In genomic region chr16:14911954-14912353, GRCh38 we compare ENCODE assay signal across 8 cellular contexts. TPM values are rescaled to one million over a fixed set of nuclear protein-coding genes. Genes with fewer than 3 reads are reported as not detected.
DNase-seq lines count a peak whose midpoint lies in the region; ATAC-seq, FAIRE-seq and TF ChIP-seq lines count a peak whose summit lies in the region.
"Not testable (repeated sequence)": the region's sequence is repeated elsewhere in the genome, so short reads cannot be mapped to it uniquely, and the experiment has no call there.

No MANE protein-coding gene starts in this region.

- H3K4me1 ChIP-seq in GM23248 (ENCODE audit: insufficient read depth); K562 (replicated peaks in 1 of 2; ENCODE audit: control insufficient read depth in 2 of 2, insufficient read depth in 2 of 2, low read length in 2 of 2); naive thymus-derived CD4-positive, alpha-beta T cell (ENCODE audit: control insufficient read depth in 2 of 2, insufficient read depth in 2 of 2, low read length in 2 of 2); upper lobe of right lung: not testable (repeated sequence)

- peak overlapping the region; percentile 72 for H3K27ac ChIP-seq in GM23248
- H3K27ac ChIP-seq in K562 (ENCODE audit: extremely low read depth, low read depth, low read length); naive thymus-derived CD4-positive, alpha-beta T cell (ENCODE audit: low read depth, low read length): not testable (repeated sequence)
- peak overlapping the region; percentile 78 for H3K27ac ChIP-seq in upper lobe of right lung

- H4K20me1 ChIP-seq in GM23248 (ENCODE audit: insufficient read depth); K562 (replicated peaks; ENCODE audit: control insufficient read depth, insufficient read depth, low read length): not testable (repeated sequence)

- H3K27me3 Mint-ChIP-seq in T-cell; naive thymus-derived CD4-positive, alpha-beta T cell: not testable (repeated sequence)

- not testable (repeated sequence) for H2AFZ ChIP-seq in GM23248; K562 (ENCODE audit: low read depth, low read length)

- TF ChIP-seq RAD21 in K562 (CRISPR knock-in tag; conservative IDR thresholded peaks at IDR 0.05 in 1 of 2, IDR thresholded peaks at IDR 0.05 in 1 of 2): not testable (repeated sequence)

- peak overlapping the region; percentile 85 for H3K9ac ChIP-seq in GM23248
- not testable (repeated sequence) for H3K9ac ChIP-seq in K562 (ENCODE audit: insufficient read depth in 1 of 2, low read depth in 2 of 2, low read length in 2 of 2)

- not testable (repeated sequence) for DNase-seq in GM23248; K562 (ENCODE audit: extremely low read depth in 1 of 4, low spot score in 3 of 4)
- DNase-seq in T-cell: peak in 32 of 34 experiments; percentile 14 to 62 (median 40)
- peak; percentile 27 for DNase-seq in activated T-cell treated with anti-CD3 and anti-CD28 coated beads for 24 hours (ENCODE audit: low read depth)
- DNase-seq in Right ventricle myocardium inferior (ENCODE audit: missing footprints): peak; percentile 86
- peak; percentile 19 to 65 (median 51) for DNase-seq in naive thymus-derived CD4-positive, alpha-beta T cell
- DNase-seq in stimulated activated CD4-positive, alpha-beta T cell treated with anti-CD3 and anti-CD28 coated beads, Interleukin-2, amount 100 ng/mL, for 48 hours: peak; percentile 35 to 37
- DNase-seq in upper lobe of right lung: peak; percentile 87

- TF ChIP-seq EP300 in K562 (IDR thresholded peaks at IDR 0.05; ENCODE audit: low read length): not testable (repeated sequence)

- not testable (repeated sequence) for H3F3A ChIP-seq in GM23248 (ENCODE audit: insufficient read depth)

- H3K9me3 Mint-ChIP-seq in T-cell; naive thymus-derived CD4-positive, alpha-beta T cell: not testable (repeated sequence)

- peak overlapping the region; percentile 49 to 66 (median 53) for H3K4me3 Mint-ChIP-seq in T-cell
- H3K4me3 Mint-ChIP-seq in naive thymus-derived CD4-positive, alpha-beta T cell: peak overlapping the region in 6 of 10 donors; percentile 62 to 85 (median 73)

- H3K27ac Mint-ChIP-seq in T-cell; naive thymus-derived CD4-positive, alpha-beta T cell: not testable (repeated sequence)

- POLR2A ChIA-PET in T-cell (lab: Charles Lee); K562 (lab: Yijun Ruan, JAX); naive thymus-derived CD4-positive, alpha-beta T cell (lab: Charles Lee): not testable (repeated sequence)

- not testable (repeated sequence) for H3K36me3 Mint-ChIP-seq in T-cell; naive thymus-derived CD4-positive, alpha-beta T cell

- CTCF ChIA-PET in T-cell (lab: Charles Lee); K562 (lab: Yijun Ruan, JAX; ENCODE audit: low intra/inter-chr PET ratio); naive thymus-derived CD4-positive, alpha-beta T cell (lab: Charles Lee): not testable (repeated sequence)

- peak overlapping the region; percentile 45 for H3K4me2 ChIP-seq in GM23248 (ENCODE audit: unreplicated experiment)
- not testable (repeated sequence) for H3K4me2 ChIP-seq in K562 (ENCODE audit: insufficient read depth, low read length)

- intact Hi-C loops in K562 (cut with micrococcal nuclease); Right ventricle myocardium inferior (cut with DNase I); naive thymus-derived CD4-positive, alpha-beta T cell (cut with micrococcal nuclease); upper lobe of right lung (cut with DNase I): not testable (repeated sequence)

- not testable (repeated sequence) for H3K36me3 ChIP-seq in GM23248 (ENCODE audit: low read depth); K562 (ENCODE audit: control insufficient read depth, insufficient read depth, low read length); naive thymus-derived CD4-positive, alpha-beta T cell (ENCODE audit: control insufficient read depth in 2 of 3, insufficient read depth in 3 of 3, low read length in 3 of 3); upper lobe of right lung

- H3K4me3 ChIP-seq in GM23248 (peak overlapping the region; percentile 72), K562 (peak overlapping the region; percentile 32), upper lobe of right lung (peak overlapping the region; percentile 55)
- H3K4me3 ChIP-seq in naive thymus-derived CD4-positive, alpha-beta T cell (ENCODE audit: low read length): not testable (repeated sequence)

- not testable (repeated sequence) for FAIRE-seq in K562 (lab: Jason Lieb, UNC)

- TF ChIP-seq POLR2A in K562 (conservative IDR thresholded peaks at IDR 0.05): not testable (repeated sequence)

- WGBS in GM23248 (ENCODE audit: low coverage in 1 of 2, low lambda C conversion rate in 2 of 2, missing lambda C conversion rate in 2 of 2), 2 experiments: 1% methylated on average over 14 to 23 of the region's 33 CpGs
- 0% methylated on average over 15 of the region's 33 CpGs for WGBS in K562 (ENCODE audit: insufficient coverage, low coverage, missing lambda C conversion rate)

- H3K9me2 ChIP-seq in GM23248 (ENCODE audit: insufficient read depth): not testable (repeated sequence)

- not testable (repeated sequence) for TF ChIP-seq CTCF in K562 (IDR thresholded peaks at IDR 0.05 in 2 of 3, conservative IDR thresholded peaks at IDR 0.05 in 1 of 3; ENCODE audit: insufficient read depth in 2 of 3, low read depth in 1 of 3, low read length in 3 of 3); upper lobe of right lung (IDR thresholded peaks at IDR 0.05)

- not testable (repeated sequence) for BruUV-seq in K562 (replicated peaks; lab: Mats Ljungman, UMichigan)

- not testable (repeated sequence) for H3K9me1 ChIP-seq in K562 (ENCODE audit: control insufficient read depth, insufficient read depth, low read length)

- H3K27me3 ChIP-seq in GM23248 (replicated peaks; ENCODE audit: insufficient read depth); K562 (ENCODE audit: control insufficient read depth in 2 of 2, insufficient read depth in 2 of 2, low read length in 2 of 2); naive thymus-derived CD4-positive, alpha-beta T cell (ENCODE audit: control insufficient read depth in 2 of 2, insufficient read depth in 2 of 2, low read length in 2 of 2); upper lobe of right lung: not testable (repeated sequence)

- H3K9me3 ChIP-seq in GM23248 (ENCODE audit: low read depth); K562 (replicated peaks; ENCODE audit: control insufficient read depth, insufficient read depth, low read depth, low read length); naive thymus-derived CD4-positive, alpha-beta T cell (ENCODE audit: control insufficient read depth in 2 of 3, low read length in 3 of 3); upper lobe of right lung: not testable (repeated sequence)

- peaks cover 10% of the 10 kb centered on the region for H3K79me2 ChIP-seq in GM23248 (ENCODE audit: insufficient read depth)
- H3K79me2 ChIP-seq in K562 (ENCODE audit: control insufficient read depth, insufficient read depth, low read length): not testable (repeated sequence)

- H3K4me1 Mint-ChIP-seq in T-cell; naive thymus-derived CD4-positive, alpha-beta T cell: not testable (repeated sequence)

- not testable (repeated sequence) for ATAC-seq in T-cell (replicated peaks in 1 of 4); K562; Right ventricle myocardium inferior; naive thymus-derived CD4-positive, alpha-beta T cell; upper lobe of right lung

- in situ Hi-C loops in GM23248 (cut with MboI); K562 (cut with MboI): not testable (repeated sequence)

TF ChIP-seq in K562, 482 proteins besides CTCF, POLR2A, EP300 and RAD21:
- TF ChIP-seq MAZ (CRISPR knock-in tag; conservative IDR thresholded peaks at IDR 0.05 in 1 of 2, IDR thresholded peaks at IDR 0.05 in 1 of 2): 0 out of 4 replicates have a peak, but pooled peaks of 1 of the 2 experiments have one; percentile 18
TF ChIP-seq in K562: peak in this region for 1; not testable (repeated sequence) for 481.

RNA-seq across cellular contexts. Expression of gene NPIPA1, which starts 25.3 kb away (rescaled TPM):
- total RNA-seq in GM23248 (2014; rRNA removed; shearing (Covaris generic)): 73.2 and 78.5 TPM in 2 replicates
- polyA plus RNA-seq in GM23248 (2016; fragmentation: Nextera tagmentation; extraction: Ambion mirVana) (29.8 and 41.1 TPM in 2 replicates), K562 (2011; rRNA removed) (35.9 and 49.4 TPM in 2 replicates), K562 (2014; fragmentation: Illumina TruSeq; extraction: Trizol) (27.2 and 36.1 TPM in 2 replicates), K562 (2014; fragmentation: Nextera tagmentation; extraction: Ambion mirVana) (1 to 10 TPM; 8.2 TPM), K562 (2014; rRNA removed) (38.9 and 44.7 TPM in 2 replicates)
- total RNA-seq in T-cell (100 to 1,000 TPM; 116 to 163 (median 134) TPM), K562 (2014; rRNA removed) (18.8 and 22.6 TPM in 2 replicates), K562 (2014; rRNA removed; fragmentation: Illumina TruSeq; extraction: Trizol) (18.5 and 21.2 TPM in 2 replicates), K562 (2015; rRNA removed; fragmentation: Illumina TruSeq; extraction: Trizol) (22.3 and 27.2 TPM in 2 replicates), K562 (2021) (45.4 and 48.7 TPM in 2 replicates), Right ventricle myocardium inferior (45.3 TPM), upper lobe of right lung (91.6 TPM)
- 515 and 560 TPM in 2 replicates for total RNA-seq in K562 (2011; cell fraction: chromatin; rRNA removed; ENCODE audit: low replicate concordance)
- total RNA-seq in K562 (2011; cell fraction: nucleolus; rRNA removed): 263 and 272 TPM in 2 replicates
- 230 and 262 TPM in 2 replicates for total RNA-seq in K562 (2011; cell fraction: nucleoplasm; rRNA removed)
- polyA plus RNA-seq in K562 (2011; cell fraction: cytosol; rRNA removed): 24.0 and 29.8 TPM in 2 replicates
- polyA plus RNA-seq in K562 (2011; cell fraction: nucleus; rRNA removed): 307 and 315 TPM in 2 replicates
- polyA plus RNA-seq in K562 (2012): 51.9 and 71.6 TPM in 2 replicates
- polyA minus RNA-seq in K562 (2011; rRNA and poly(A)+ RNA removed): 19.6 and 20.1 TPM in 2 replicates
- polyA minus RNA-seq in K562 (2011; cell fraction: cytosol; rRNA and poly(A)+ RNA removed): 13.3 and 14.5 TPM in 2 replicates
- 66.5 and 88.9 TPM in 2 replicates for polyA minus RNA-seq in K562 (2011; cell fraction: nucleus; rRNA and poly(A)+ RNA removed)
- 100 to 1,000 TPM; 100 to 181 (median 141) TPM for total RNA-seq in naive thymus-derived CD4-positive, alpha-beta T cell
- 1 to 10 TPM; 1.6 to 6.4 TPM for polyA plus RNA-seq in naive thymus-derived CD4-positive, alpha-beta T cell
